In the genomic region with DNA sequence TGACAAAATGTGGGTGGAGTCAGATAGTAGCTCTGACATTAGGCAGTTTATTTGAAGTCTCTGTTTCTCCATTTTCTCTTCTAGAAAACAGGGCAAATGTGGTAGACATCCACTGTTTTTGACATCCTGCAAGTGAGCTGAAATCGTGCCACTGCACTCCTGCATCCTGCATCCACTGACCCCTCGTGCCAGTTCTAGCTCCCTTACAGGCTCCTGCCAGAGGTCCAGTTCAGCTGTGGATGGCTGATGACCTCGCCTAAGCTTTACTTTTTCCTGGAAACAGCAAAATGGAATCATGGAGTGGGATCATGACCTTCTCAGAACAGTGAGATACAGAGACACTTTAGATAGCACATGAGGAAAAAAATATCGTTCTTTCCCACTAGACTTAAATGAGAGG, we compare ENCODE assay signal across 19 cellular contexts. TPM values are rescaled to one million over a fixed set of nuclear protein-coding genes. Genes with fewer than 3 reads are reported as not detected.
DNase-seq lines count a peak whose midpoint lies in the region; ATAC-seq, FAIRE-seq and TF ChIP-seq lines count a peak whose summit lies in the region.
"Had no signal": no experiment of that assay in that cellular context is flagged by ENCODE, and none has a peak within 500 bp of the region (broad histone marks: within the 10 kb centered on the region; RNA-seq: fewer than 3 reads in every experiment).

No MANE protein-coding gene starts in this region.

- TF ChIP-seq RAD21 in liver (IDR thresholded peaks at IDR 0.05) = no peak

- H3K36me3 ChIP-seq in liver (ENCODE audit: control insufficient read depth in 4 of 4, insufficient read depth in 3 of 4, low read depth in 1 of 4, low read length in 3 of 4) (no peaks in the 10 kb centered on the region), right lobe of liver (no peaks in the 10 kb centered on the region), endodermal cell (ENCODE audit: control insufficient read depth, insufficient read depth, low read length) (peaks cover 6% of the 10 kb centered on the region), keratinocyte (ENCODE audit: control insufficient read depth in 2 of 2, extremely low read depth in 1 of 2, insufficient read depth in 2 of 2, low read length in 2 of 2) (no peaks in the 10 kb centered on the region)

- DNase-seq in right lobe of liver = no peak
- DNase-seq in endodermal cell = no peak
- no peak for DNase-seq in keratinocyte (ENCODE audit: low read depth, low spot score)
- no peak for DNase-seq in COR-L47 (lab: John Stamatoyannopoulos, UW)
- DNase-seq in NCI-H2081 (lab: John Stamatoyannopoulos, UW) = no peak
- no peak for DNase-seq in glomerular visceral epithelial cell (ENCODE audit: extremely low spot score)
- DNase-seq: AML-193; Calu3; CD4-positive, alpha-beta T cell; DMS79 treated with DMSO at 0.1 percent for 48 hours; GF-D8; HCEC 1CT had no signal

- FAIRE-seq in keratinocyte (lab: Jason Lieb, UNC) = peak; percentile 39
- FAIRE-seq: A549, GM19239, H54 had no signal

- no peaks in the 10 kb centered on the region for H3K27me3 ChIP-seq in liver (ENCODE audit: control insufficient read depth in 4 of 4, insufficient read depth in 4 of 4, low read length in 3 of 4)
- H3K27me3 ChIP-seq in right lobe of liver = no peaks in the 10 kb centered on the region
- no peaks in the 10 kb centered on the region for H3K27me3 ChIP-seq in endodermal cell (ENCODE audit: control insufficient read depth, insufficient read depth, low read length, poor library complexity, severe bottlenecking)
- no peaks in the 10 kb centered on the region for H3K27me3 ChIP-seq in keratinocyte (ENCODE audit: control insufficient read depth, extremely low read depth, insufficient read depth, low read length)

- no peaks in the 10 kb centered on the region for H3K4me1 Mint-ChIP-seq in endodermal cell
- H3K4me1 Mint-ChIP-seq: GM23338 had no signal

- H3K4me3 ChIP-seq in liver (ENCODE audit: low read depth in 1 of 3, low read length in 3 of 3) = no peak overlapping the region
- H3K4me3 ChIP-seq in right lobe of liver = no peak overlapping the region
- H3K4me3 ChIP-seq in endodermal cell (ENCODE audit: low read length) = no peak overlapping the region
- no peak overlapping the region for H3K4me3 ChIP-seq in keratinocyte (ENCODE audit: control insufficient read depth in 2 of 3, extremely low read depth in 1 of 3, insufficient read depth in 2 of 3, low read depth in 1 of 3, low read length in 3 of 3)
- H3K4me3 ChIP-seq: A549, GM23338 had no signal

- no peaks in the 10 kb centered on the region for H3K36me3 Mint-ChIP-seq in endodermal cell (ENCODE audit: low read depth)

- peaks cover 2% of the 10 kb centered on the region for H3K79me2 ChIP-seq in keratinocyte (ENCODE audit: control insufficient read depth, insufficient read depth, low read length)

- H2AFZ ChIP-seq in keratinocyte (ENCODE audit: control insufficient read depth, low read length) = no peak overlapping the region
- H2AFZ ChIP-seq: GM23338 had no signal

- H3K27ac ChIP-seq in liver (ENCODE audit: low read depth in 1 of 2, low read length in 2 of 2) (no peak overlapping the region), right lobe of liver (no peak overlapping the region), endodermal cell (ENCODE audit: low read depth, low read length) (no peak overlapping the region), keratinocyte (ENCODE audit: control insufficient read depth, insufficient read depth, low read length) (no peak overlapping the region), temporal lobe (ENCODE audit: low read depth, low read length) (peak overlapping the region; percentile 25)
- H3K27ac ChIP-seq: A549, C4-2B had no signal

- H3K27me3 Mint-ChIP-seq in endodermal cell (ENCODE audit: insufficient read depth) = no peaks in the 10 kb centered on the region
- H3K27me3 Mint-ChIP-seq: CD4-positive, alpha-beta T cell had no signal

- H3K4me3 Mint-ChIP-seq in endodermal cell = no peak overlapping the region
- H3K4me3 Mint-ChIP-seq: CD4-positive, alpha-beta T cell; GM23338 had no signal

- no peaks in the 10 kb centered on the region for H3K9me1 ChIP-seq in keratinocyte (ENCODE audit: control insufficient read depth, extremely low read depth, insufficient read depth, low read length)

- WGBS in liver = 86% methylated on average over 4 of the region's 4 CpGs
- WGBS in right lobe of liver (ENCODE audit: insufficient coverage, low coverage, low lambda C conversion rate, missing lambda C conversion rate) = 68% methylated on average over 4 of the region's 4 CpGs
- 92 to 93% methylated on average over 4 of the region's 4 CpGs for WGBS in endodermal cell (ENCODE audit: insufficient coverage in 1 of 2, insufficient read length in 1 of 2), 2 experiments

- no peak for TF ChIP-seq CTCF in liver (IDR thresholded peaks at IDR 0.05; ENCODE audit: low read depth, low read length, missing input control)
- no peak for TF ChIP-seq CTCF in right lobe of liver (IDR thresholded peaks at IDR 0.05)
- TF ChIP-seq CTCF in endodermal cell (conservative IDR thresholded peaks at IDR 0.05) = no peak
- TF ChIP-seq CTCF in keratinocyte (optimal IDR thresholded peaks at IDR 0.05 in 1 of 3, IDR thresholded peaks at IDR 0.05 in 1 of 3, conservative IDR thresholded peaks at IDR 0.05 in 1 of 3; ENCODE audit: extremely low read depth in 1 of 3, insufficient read depth in 2 of 3, low read length in 3 of 3) = no peak

- H3K9ac ChIP-seq in liver (ENCODE audit: low read depth in 1 of 2, low read length in 2 of 2) = no peak overlapping the region
- H3K9ac ChIP-seq in endodermal cell (ENCODE audit: extremely low read depth, low read length, poor library complexity, severe bottlenecking) = no peak overlapping the region
- H3K9ac ChIP-seq in keratinocyte (ENCODE audit: control insufficient read depth, extremely low read depth, insufficient read depth, low read length) = no peak overlapping the region

- dilution Hi-C loops in keratinocyte (cut with MboI; ENCODE audit: extremely low pct_ligation_motif_present, low sequenced_read_pairs) = no loop called here

- intact Hi-C loops in right lobe of liver (cut with DNase I) = no loop called here

- no peak for ATAC-seq in right lobe of liver
- ATAC-seq: A549 had no signal

- TF ChIP-seq POLR2A in right lobe of liver (IDR thresholded peaks at IDR 0.05) = no peak

- H4K20me1 ChIP-seq in keratinocyte (ENCODE audit: control insufficient read depth, extremely low read depth, insufficient read depth, low read length) = no peaks in the 10 kb centered on the region

- H3K4me2 ChIP-seq in keratinocyte (ENCODE audit: control insufficient read depth, extremely low read depth, insufficient read depth, low read depth, low read length) = no peak overlapping the region
- H3K4me2 ChIP-seq: A549, GM23338 had no signal

- no peaks in the 10 kb centered on the region for H3K9me3 Mint-ChIP-seq in endodermal cell
- H3K9me3 Mint-ChIP-seq: CD4-positive, alpha-beta T cell had no signal

- H3K4me1 ChIP-seq in liver (ENCODE audit: control insufficient read depth in 4 of 4, insufficient read depth in 4 of 4, low read length in 3 of 4) (no peaks in the 10 kb centered on the region), right lobe of liver (no peaks in the 10 kb centered on the region), endodermal cell (ENCODE audit: control insufficient read depth, insufficient read depth, low read length) (no peaks in the 10 kb centered on the region), keratinocyte (ENCODE audit: control insufficient read depth, extremely low read depth, insufficient read depth, low read length) (peaks cover 11% of the 10 kb centered on the region)
- H3K4me1 ChIP-seq: A549 had no signal

- H3K27ac Mint-ChIP-seq in endodermal cell = peak overlapping the region; percentile 33
- H3K27ac Mint-ChIP-seq: CD4-positive, alpha-beta T cell; GM23338 had no signal

- H3K9me3 ChIP-seq in liver (ENCODE audit: control insufficient read depth in 4 of 4, low read length in 3 of 4) (no peaks in the 10 kb centered on the region), right lobe of liver (no peaks in the 10 kb centered on the region), endodermal cell (ENCODE audit: control insufficient read depth, low read length) (no peaks in the 10 kb centered on the region), keratinocyte (ENCODE audit: control insufficient read depth, low read depth, low read length) (no peaks in the 10 kb centered on the region)
- H3K9me3 ChIP-seq: A549 had no signal

TF ChIP-seq in liver, 16 proteins besides CTCF, POLR2A, EP300 and RAD21:
- TF ChIP-seq RXRA (IDR thresholded peaks at IDR 0.05) (no peak), NR2F2 (IDR thresholded peaks at IDR 0.05) (peak; percentile 65), ATF3 (IDR thresholded peaks at IDR 0.05) (no peak), HNF4A (conservative IDR thresholded peaks at IDR 0.05) (no peak)

RNA-seq across cellular contexts. Expression of gene TULP4, which starts 58.5 kb away (rescaled TPM):
- total RNA-seq in liver (10 to 100 TPM; 22.7 to 53.3 TPM), right lobe of liver (10 to 100 TPM; 27.0 to 42.4 (median 32.3) TPM), endodermal cell (100 to 1,000 TPM; 102 to 103 TPM), temporal lobe (769 TPM)
- polyA plus RNA-seq in liver (10 to 100 TPM in 1 of 2 donors, 1 to 10 TPM in 1; 2.2 to 13.2 TPM), keratinocyte (7.9 to 22.1 TPM (median 13.1 TPM) in 3 replicates)
- 24.6 TPM for polyA plus RNA-seq in endodermal cell (2013, experiment 1 of 2)
- polyA plus RNA-seq in endodermal cell (2013, experiment 2 of 2) = 26.8 TPM
- polyA plus RNA-seq in keratinocyte (2011; ENCODE audit: low read depth) = 39.9 TPM
- polyA plus RNA-seq in keratinocyte (2011; cell fraction: cytosol; rRNA removed) = 13.9 and 15.4 TPM in 2 replicates
- 34.3 and 35.4 TPM in 2 replicates for polyA plus RNA-seq in keratinocyte (2011; cell fraction: nucleus; rRNA removed)
- polyA plus RNA-seq in keratinocyte (2012; ENCODE audit: low replicate concordance) = 12.3 and 25.5 TPM in 2 replicates
- polyA minus RNA-seq in keratinocyte = 68.5 to 134 TPM (median 92.3 TPM) in 3 replicates
- polyA minus RNA-seq in keratinocyte (2011; cell fraction: cytosol; rRNA and poly(A)+ RNA removed) = 90.9 TPM
- 56.6 and 99.2 TPM in 2 replicates for polyA minus RNA-seq in keratinocyte (2011; cell fraction: nucleus; rRNA and poly(A)+ RNA removed)
